In the genomic region with DNA sequence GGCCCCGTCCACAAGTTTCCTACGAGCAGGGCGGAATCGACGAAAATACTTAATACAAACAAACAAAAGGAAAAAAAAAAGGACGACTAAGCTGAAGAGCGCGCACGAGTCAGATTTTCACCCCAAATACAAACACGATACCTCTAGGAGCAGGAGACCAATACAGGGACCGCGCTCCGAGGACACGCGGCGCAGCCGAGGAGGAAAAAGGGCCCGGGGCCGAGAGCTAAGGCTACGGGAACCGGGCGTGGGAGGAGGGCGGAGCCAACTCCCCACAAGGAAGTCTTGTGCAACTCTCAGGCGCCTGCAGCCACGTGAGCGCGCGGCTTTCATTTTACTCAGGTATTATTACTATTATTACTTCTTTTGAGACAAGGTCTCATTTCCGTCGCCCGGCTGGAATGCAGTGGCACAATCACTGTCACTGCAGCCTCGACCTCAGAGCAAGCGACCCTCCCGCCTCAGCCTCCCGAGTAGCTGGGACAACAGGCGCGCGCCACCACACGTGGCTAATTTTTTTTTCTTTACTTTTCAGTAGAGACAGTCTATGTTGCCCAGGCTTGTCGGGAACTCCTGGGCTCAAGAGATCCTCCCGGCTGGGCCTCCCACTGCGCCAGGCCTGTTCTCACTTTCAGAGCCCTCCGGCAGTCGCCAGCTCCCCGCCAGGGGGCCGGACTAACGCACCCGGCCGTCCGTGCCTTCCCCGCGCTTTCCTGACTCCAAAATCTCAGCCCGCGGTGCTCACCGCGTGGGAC, we compare ENCODE assay signal across 1 cellular context.
TF ChIP-seq lines count a peak whose summit lies in the region.

No MANE protein-coding gene starts in this region.

TF ChIP-seq in HepG2, 621 proteins besides CTCF, POLR2A, EP300 and RAD21 (continued from another document and continues in another):
- TF ChIP-seq ZBTB39 (CRISPR knock-in tag; IDR thresholded peaks at IDR 0.05) (peak; percentile 66; the same call in 1 of the 2 replicates), ZNF878 (CRISPR knock-in tag; IDR thresholded peaks at IDR 0.05) (no peak), ZNF292 (CRISPR knock-in tag; IDR thresholded peaks at IDR 0.05; ENCODE audit: borderline replicate concordance, low read depth) (no peak), ZNF3 (CRISPR knock-in tag; IDR thresholded peaks at IDR 0.05) (no peak), ZNF598 (CRISPR knock-in tag; IDR thresholded peaks at IDR 0.05; ENCODE audit: borderline replicate concordance) (no peak), HOXA9 (CRISPR knock-in tag; IDR thresholded peaks at IDR 0.05; ENCODE audit: borderline replicate concordance) (no peak), HNRNPK (IDR thresholded peaks at IDR 0.05; ENCODE audit: low read depth, low read length, poor library complexity, severe bottlenecking) (no peak), RFX1 (IDR thresholded peaks at IDR 0.05) (no peak), MXD4 (CRISPR knock-in tag; IDR thresholded peaks at IDR 0.05) (peak; percentile 86), THAP9 (CRISPR knock-in tag; IDR thresholded peaks at IDR 0.05; ENCODE audit: borderline replicate concordance) (no peak), ZFYVE20 (CRISPR knock-in tag; IDR thresholded peaks at IDR 0.05; ENCODE audit: borderline replicate concordance, low read depth) (no peak), USF2 (IDR thresholded peaks at IDR 0.05; ENCODE audit: low read depth, low read length) (peak; percentile 74; the same call in 1 of the 2 replicates), USF2 (CRISPR knock-in tag; IDR thresholded peaks at IDR 0.05; ENCODE audit: borderline replicate concordance) (peak; percentile 76; the same call in 1 of the 2 replicates), ELF1 (CRISPR knock-in tag; IDR thresholded peaks at IDR 0.05) (no peak; the same call in 1 of the 2 replicates), KDM1A (CRISPR knock-in tag; IDR thresholded peaks at IDR 0.05) (no peak), ETV6 (CRISPR knock-in tag; conservative IDR thresholded peaks at IDR 0.05) (no peak), ZNF639 (CRISPR knock-in tag; conservative IDR thresholded peaks at IDR 0.05) (no peak), ZSCAN31 (CRISPR knock-in tag; IDR thresholded peaks at IDR 0.05; ENCODE audit: low read depth) (no peak), ZNF160 (CRISPR knock-in tag; IDR thresholded peaks at IDR 0.05) (0 out of 2 replicates have a peak, but pooled peaks have one; percentile 17), ZSCAN25 (CRISPR knock-in tag; IDR thresholded peaks at IDR 0.05) (no peak), BCLAF1 (IDR thresholded peaks at IDR 0.05) (no peak), NCOR1 (IDR thresholded peaks at IDR 0.05; ENCODE audit: borderline replicate concordance, low read length) (no peak; the same call in 1 of the 2 replicates), JUN (CRISPR knock-in tag; IDR thresholded peaks at IDR 0.05) (no peak), ATF4 (CRISPR knock-in tag; IDR thresholded peaks at IDR 0.05) (peak in 1 of 2 experiments; percentile 15; a peak in 1 of 4 replicates), ZNF547 (CRISPR knock-in tag; IDR thresholded peaks at IDR 0.05) (no peak), ZNF382 (CRISPR knock-in tag; IDR thresholded peaks at IDR 0.05; ENCODE audit: borderline replicate concordance) (no peak), GLI4 (CRISPR knock-in tag; IDR thresholded peaks at IDR 0.05; ENCODE audit: borderline replicate concordance) (no peak), ATF7-NPFF (CRISPR knock-in tag; IDR thresholded peaks at IDR 0.05; ENCODE audit: low read depth) (no peak), ZNF780A (CRISPR knock-in tag; IDR thresholded peaks at IDR 0.05) (no peak), ZNF512 (CRISPR knock-in tag; IDR thresholded peaks at IDR 0.05) (no peak)
- TF ChIP-seq, protein P1, sequence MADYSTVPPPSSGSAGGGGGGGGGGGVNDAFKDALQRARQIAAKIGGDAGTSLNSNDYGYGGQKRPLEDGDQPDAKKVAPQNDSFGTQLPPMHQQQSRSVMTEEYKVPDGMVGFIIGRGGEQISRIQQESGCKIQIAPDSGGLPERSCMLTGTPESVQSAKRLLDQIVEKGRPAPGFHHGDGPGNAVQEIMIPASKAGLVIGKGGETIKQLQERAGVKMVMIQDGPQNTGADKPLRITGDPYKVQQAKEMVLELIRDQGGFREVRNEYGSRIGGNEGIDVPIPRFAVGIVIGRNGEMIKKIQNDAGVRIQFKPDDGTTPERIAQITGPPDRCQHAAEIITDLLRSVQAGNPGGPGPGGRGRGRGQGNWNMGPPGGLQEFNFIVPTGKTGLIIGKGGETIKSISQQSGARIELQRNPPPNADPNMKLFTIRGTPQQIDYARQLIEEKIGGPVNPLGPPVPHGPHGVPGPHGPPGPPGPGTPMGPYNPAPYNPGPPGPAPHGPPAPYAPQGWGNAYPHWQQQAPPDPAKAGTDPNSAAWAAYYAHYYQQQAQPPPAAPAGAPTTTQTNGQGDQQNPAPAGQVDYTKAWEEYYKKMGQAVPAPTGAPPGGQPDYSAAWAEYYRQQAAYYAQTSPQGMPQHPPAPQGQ (CRISPR knock-in tag; IDR thresholded peaks at IDR 0.05; ENCODE audit: borderline replicate concordance) = no peak
- TF ChIP-seq, protein P2, sequence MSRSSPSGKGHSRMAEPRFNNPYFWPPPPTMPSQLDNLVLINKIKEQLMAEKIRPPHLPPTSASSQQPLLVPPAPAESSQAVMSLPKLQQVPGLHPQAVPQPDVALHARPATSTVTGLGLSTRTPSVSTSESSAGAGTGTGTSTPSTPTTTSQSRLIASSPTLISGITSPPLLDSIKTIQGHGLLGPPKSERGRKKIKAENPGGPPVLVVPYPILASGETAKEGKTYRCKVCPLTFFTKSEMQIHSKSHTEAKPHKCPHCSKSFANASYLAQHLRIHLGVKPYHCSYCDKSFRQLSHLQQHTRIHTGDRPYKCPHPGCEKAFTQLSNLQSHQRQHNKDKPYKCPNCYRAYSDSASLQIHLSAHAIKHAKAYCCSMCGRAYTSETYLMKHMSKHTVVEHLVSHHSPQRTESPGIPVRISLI (CRISPR knock-in tag; IDR thresholded peaks at IDR 0.05; ENCODE audit: borderline replicate concordance) = no peak
- TF ChIP-seq, protein P3, sequence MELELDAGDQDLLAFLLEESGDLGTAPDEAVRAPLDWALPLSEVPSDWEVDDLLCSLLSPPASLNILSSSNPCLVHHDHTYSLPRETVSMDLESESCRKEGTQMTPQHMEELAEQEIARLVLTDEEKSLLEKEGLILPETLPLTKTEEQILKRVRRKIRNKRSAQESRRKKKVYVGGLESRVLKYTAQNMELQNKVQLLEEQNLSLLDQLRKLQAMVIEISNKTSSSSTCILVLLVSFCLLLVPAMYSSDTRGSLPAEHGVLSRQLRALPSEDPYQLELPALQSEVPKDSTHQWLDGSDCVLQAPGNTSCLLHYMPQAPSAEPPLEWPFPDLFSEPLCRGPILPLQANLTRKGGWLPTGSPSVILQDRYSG (CRISPR knock-in tag; IDR thresholded peaks at IDR 0.05) = no peak
